35 cellular contexts compared by ENCODE assay signal in genomic region chr2:176166260-176166659, GRCh38. TPM values are rescaled to one million over a fixed set of nuclear protein-coding genes. Genes with fewer than 3 reads are reported as not detected.
"Had no signal": no experiment of that assay in that cellular context is flagged by ENCODE, and none has a peak within 500 bp of the region (broad histone marks: within the 10 kb centered on the region; RNA-seq: fewer than 3 reads in every experiment).

No MANE protein-coding gene starts in this region.

- DNase-seq: activated CD4-positive, alpha-beta memory T cell treated with anti-CD3 and anti-CD28 coated beads for 36 hours; activated CD4-positive, alpha-beta T cell treated with anti-CD3 and anti-CD28 coated beads for 36 hours; activated CD4-positive, alpha-beta T cell treated with anti-CD3 and anti-CD28 coated beads, Interleukin-2, amount 10 ng/mL, durations not matched to agents 24 days and 14 days; activated CD4-positive, CD25-positive, alpha-beta regulatory T cell; activated CD4-positive, CD25-positive, alpha-beta regulatory T cell treated with anti-CD3 and anti-CD28 coated beads, Interleukin-2, amount 50 U/mL, for 72 hours; activated CD8-positive, alpha-beta memory T cell treated with anti-CD3 and anti-CD28 coated beads, Interleukin-2, amount 50 U/mL, for 48 hours; activated CD8-positive, alpha-beta T cell treated with anti-CD3 and anti-CD28 coated beads, Interleukin-2, amount 10 ng/mL, durations not matched to agents 7 days and 5 days; activated gamma-delta T cell; activated naive CD4-positive, alpha-beta T cell; activated naive CD4-positive, alpha-beta T cell treated with anti-CD3 and anti-CD28 coated beads, Interleukin-2, amount 10 ng/mL, durations not matched to agents 7 days and 5 days; activated naive CD8-positive, alpha-beta T cell treated with anti-CD3 and anti-CD28 coated beads, Interleukin-2, amount 10 ng/mL, durations not matched to agents 7 days and 5 days; activated T-cell treated with anti-CD3 and anti-CD28 coated beads for 4 hours; activated T-cell treated with anti-CD3 and anti-CD28 coated beads, Interleukin-2, amount 50 U/mL, for 24 hours; activated T-cell treated with anti-CD3 and anti-CD28 coated beads, Interleukin-2, amount 50 U/mL, for 72 hours; brain microvascular endothelial cell; dorsolateral prefrontal cortex; effector memory CD4-positive, alpha-beta T cell; endodermal cell; foreskin melanocyte; SW 1271; T-helper 1 cell; T-helper 17 cell; T1000 had no signal

- H3K4me1 Mint-ChIP-seq: activated CD4-positive, alpha-beta T cell treated with anti-CD3 and anti-CD28 coated beads, Interleukin-2, amount 10 ng/mL, durations not matched to agents 24 days and 14 days; activated naive CD4-positive, alpha-beta T cell treated with anti-CD3 and anti-CD28 coated beads, Interleukin-2, amount 10 ng/mL, durations not matched to agents 7 days and 5 days; T-helper 17 cell had no signal

- H3K9me3 Mint-ChIP-seq: activated CD4-positive, alpha-beta memory T cell treated with anti-CD3 and anti-CD28 coated beads for 36 hours; activated T-cell treated with anti-CD3 and anti-CD28 coated beads, Interleukin-2, amount 50 U/mL, for 24 hours; activated T-cell treated with anti-CD3 and anti-CD28 coated beads, Interleukin-2, amount 50 U/mL, for 72 hours; central memory CD8-positive, alpha-beta T cell; dendritic cell treated with granulocyte-macrophage colony-stimulating factor and Interleukin-4, amounts not matched to agents 40 ng/mL and 50 ng/mL, for 4 days; endodermal cell had no signal

- H3K27ac ChIP-seq: ascending aorta, brain microvascular endothelial cell, coronary artery, dorsolateral prefrontal cortex, gastroesophageal sphincter had no signal

- H3K4me3 ChIP-seq: ascending aorta, coronary artery, dorsolateral prefrontal cortex, gastroesophageal sphincter had no signal

- H3K4me3 Mint-ChIP-seq: activated CD4-positive, alpha-beta memory T cell treated with anti-CD3 and anti-CD28 coated beads for 36 hours; activated CD4-positive, alpha-beta T cell treated with anti-CD3 and anti-CD28 coated beads for 36 hours; activated CD4-positive, alpha-beta T cell treated with anti-CD3 and anti-CD28 coated beads, Interleukin-2, amount 10 ng/mL, durations not matched to agents 24 days and 14 days; activated CD8-positive, alpha-beta T cell treated with anti-CD3 and anti-CD28 coated beads, Interleukin-2, amount 10 ng/mL, durations not matched to agents 7 days and 5 days; activated naive CD4-positive, alpha-beta T cell treated with anti-CD3 and anti-CD28 coated beads, Interleukin-2, amount 10 ng/mL, durations not matched to agents 7 days and 5 days; activated naive CD8-positive, alpha-beta T cell treated with anti-CD3 and anti-CD28 coated beads, Interleukin-2, amount 10 ng/mL, durations not matched to agents 7 days and 5 days; activated T-cell treated with anti-CD3 and anti-CD28 coated beads, Interleukin-2, amount 50 U/mL, for 24 hours; activated T-cell treated with anti-CD3 and anti-CD28 coated beads, Interleukin-2, amount 50 U/mL, for 72 hours; central memory CD8-positive, alpha-beta T cell; dendritic cell treated with granulocyte-macrophage colony-stimulating factor and Interleukin-4, amounts not matched to agents 40 ng/mL and 50 ng/mL, for 4 days; endodermal cell; T-helper 17 cell; T-helper 2 cell treated with Interferon-gamma antibody and Interleukin-4, amounts not matched to agents 5 μg/mL and 100 μg/mL, for 36 hours had no signal

- H3K27me3 ChIP-seq: ascending aorta had no signal

- ATAC-seq: activated CD4-positive, alpha-beta T cell treated with anti-CD3 and anti-CD28 coated beads for 36 hours; activated CD8-positive, alpha-beta T cell treated with anti-CD3 and anti-CD28 coated beads, Interleukin-2, amount 10 ng/mL, durations not matched to agents 7 days and 5 days; activated naive CD4-positive, alpha-beta T cell treated with anti-CD3 and anti-CD28 coated beads, Interleukin-2, amount 50 U/mL, for 72 hours; activated T-cell treated with anti-CD3 and anti-CD28 coated beads, Interleukin-2, amount 50 U/mL, for 72 hours; esophagus mucosa; gastroesophageal sphincter; T-helper 17 cell had no signal

- H3K27ac Mint-ChIP-seq: activated CD4-positive, alpha-beta memory T cell treated with anti-CD3 and anti-CD28 coated beads for 36 hours; activated CD4-positive, alpha-beta T cell treated with anti-CD3 and anti-CD28 coated beads for 36 hours; activated CD4-positive, alpha-beta T cell treated with anti-CD3 and anti-CD28 coated beads, Interleukin-2, amount 10 ng/mL, durations not matched to agents 24 days and 14 days; activated CD8-positive, alpha-beta T cell treated with anti-CD3 and anti-CD28 coated beads, Interleukin-2, amount 10 ng/mL, durations not matched to agents 7 days and 5 days; activated naive CD4-positive, alpha-beta T cell treated with anti-CD3 and anti-CD28 coated beads, Interleukin-2, amount 10 ng/mL, durations not matched to agents 7 days and 5 days; activated naive CD4-positive, alpha-beta T cell treated with anti-CD3 and anti-CD28 coated beads, Interleukin-2, amount 50 U/mL, for 72 hours; activated naive CD8-positive, alpha-beta T cell treated with anti-CD3 and anti-CD28 coated beads, Interleukin-2, amount 10 ng/mL, durations not matched to agents 7 days and 5 days; activated T-cell treated with anti-CD3 and anti-CD28 coated beads, Interleukin-2, amount 50 U/mL, for 24 hours; dendritic cell treated with granulocyte-macrophage colony-stimulating factor and Interleukin-4, amounts not matched to agents 40 ng/mL and 50 ng/mL, for 4 days; endodermal cell; T-helper 2 cell treated with Interferon-gamma antibody and Interleukin-4, amounts not matched to agents 5 μg/mL and 100 μg/mL, for 36 hours had no signal

- H3K36me3 ChIP-seq: ascending aorta, brain microvascular endothelial cell, gastroesophageal sphincter had no signal

- H3K9me3 ChIP-seq: ascending aorta had no signal

RNA-seq across cellular contexts. Expression of gene HOXD3, which starts 9.2 kb away (rescaled TPM):
- total RNA-seq: activated CD4-positive, alpha-beta memory T cell treated with anti-CD3 and anti-CD28 coated beads for 36 hours; activated CD4-positive, alpha-beta T cell treated with anti-CD3 and anti-CD28 coated beads for 36 hours; activated CD4-positive, alpha-beta T cell treated with anti-CD3 and anti-CD28 coated beads, Interleukin-2, amount 10 ng/mL, durations not matched to agents 24 days and 14 days; activated CD8-positive, alpha-beta memory T cell treated with anti-CD3 and anti-CD28 coated beads for 36 hours; activated CD8-positive, alpha-beta T cell treated with anti-CD3 and anti-CD28 coated beads, Interleukin-2, amount 10 ng/mL, durations not matched to agents 7 days and 5 days; activated naive CD4-positive, alpha-beta T cell treated with anti-CD3 and anti-CD28 coated beads, Interleukin-2, amount 50 U/mL, for 72 hours; activated naive CD8-positive, alpha-beta T cell treated with anti-CD3 and anti-CD28 coated beads, Interleukin-2, amount 10 ng/mL, durations not matched to agents 7 days and 5 days; activated T-cell treated with anti-CD3 and anti-CD28 coated beads, Interleukin-2, amount 50 U/mL, for 72 hours; bronchial epithelial cell; cerebellum; endodermal cell; T-helper 17 cell had no signal

RNA-seq across cellular contexts. Expression of gene HOXD4, which starts 14.9 kb away (rescaled TPM):
- total RNA-seq: activated CD4-positive, alpha-beta memory T cell treated with anti-CD3 and anti-CD28 coated beads for 36 hours; activated CD4-positive, alpha-beta T cell treated with anti-CD3 and anti-CD28 coated beads for 36 hours; activated CD4-positive, alpha-beta T cell treated with anti-CD3 and anti-CD28 coated beads, Interleukin-2, amount 10 ng/mL, durations not matched to agents 24 days and 14 days; activated CD8-positive, alpha-beta memory T cell treated with anti-CD3 and anti-CD28 coated beads for 36 hours; activated CD8-positive, alpha-beta T cell treated with anti-CD3 and anti-CD28 coated beads, Interleukin-2, amount 10 ng/mL, durations not matched to agents 7 days and 5 days; activated naive CD4-positive, alpha-beta T cell treated with anti-CD3 and anti-CD28 coated beads, Interleukin-2, amount 50 U/mL, for 72 hours; activated naive CD8-positive, alpha-beta T cell treated with anti-CD3 and anti-CD28 coated beads, Interleukin-2, amount 10 ng/mL, durations not matched to agents 7 days and 5 days; activated T-cell treated with anti-CD3 and anti-CD28 coated beads, Interleukin-2, amount 50 U/mL, for 72 hours; bronchial epithelial cell; cerebellum; dorsolateral prefrontal cortex; endodermal cell; T-helper 17 cell had no signal

RNA-seq across cellular contexts. Expression of gene HOXD1, which starts 22.2 kb away (rescaled TPM):
- total RNA-seq: activated CD4-positive, alpha-beta memory T cell treated with anti-CD3 and anti-CD28 coated beads for 36 hours; activated CD4-positive, alpha-beta T cell treated with anti-CD3 and anti-CD28 coated beads for 36 hours; activated CD4-positive, alpha-beta T cell treated with anti-CD3 and anti-CD28 coated beads, Interleukin-2, amount 10 ng/mL, durations not matched to agents 24 days and 14 days; activated CD8-positive, alpha-beta memory T cell treated with anti-CD3 and anti-CD28 coated beads for 36 hours; activated CD8-positive, alpha-beta T cell treated with anti-CD3 and anti-CD28 coated beads, Interleukin-2, amount 10 ng/mL, durations not matched to agents 7 days and 5 days; activated naive CD4-positive, alpha-beta T cell treated with anti-CD3 and anti-CD28 coated beads, Interleukin-2, amount 50 U/mL, for 72 hours; activated naive CD8-positive, alpha-beta T cell treated with anti-CD3 and anti-CD28 coated beads, Interleukin-2, amount 10 ng/mL, durations not matched to agents 7 days and 5 days; activated T-cell treated with anti-CD3 and anti-CD28 coated beads, Interleukin-2, amount 50 U/mL, for 72 hours; bronchial epithelial cell; cerebellum; T-helper 17 cell had no signal

RNA-seq across cellular contexts. Expression of gene HOXD8, which starts 36.8 kb away (rescaled TPM):
- total RNA-seq: activated CD4-positive, alpha-beta memory T cell treated with anti-CD3 and anti-CD28 coated beads for 36 hours; activated CD4-positive, alpha-beta T cell treated with anti-CD3 and anti-CD28 coated beads for 36 hours; activated CD4-positive, alpha-beta T cell treated with anti-CD3 and anti-CD28 coated beads, Interleukin-2, amount 10 ng/mL, durations not matched to agents 24 days and 14 days; activated CD8-positive, alpha-beta memory T cell treated with anti-CD3 and anti-CD28 coated beads for 36 hours; activated CD8-positive, alpha-beta T cell treated with anti-CD3 and anti-CD28 coated beads, Interleukin-2, amount 10 ng/mL, durations not matched to agents 7 days and 5 days; activated naive CD4-positive, alpha-beta T cell treated with anti-CD3 and anti-CD28 coated beads, Interleukin-2, amount 50 U/mL, for 72 hours; activated naive CD8-positive, alpha-beta T cell treated with anti-CD3 and anti-CD28 coated beads, Interleukin-2, amount 10 ng/mL, durations not matched to agents 7 days and 5 days; activated T-cell treated with anti-CD3 and anti-CD28 coated beads, Interleukin-2, amount 50 U/mL, for 72 hours; bronchial epithelial cell; cerebellum; dorsolateral prefrontal cortex; endodermal cell; T-helper 17 cell had no signal

RNA-seq across cellular contexts. Expression of gene HOXD9, which starts 43.7 kb away (rescaled TPM):
- total RNA-seq: activated CD4-positive, alpha-beta memory T cell treated with anti-CD3 and anti-CD28 coated beads for 36 hours; activated CD4-positive, alpha-beta T cell treated with anti-CD3 and anti-CD28 coated beads for 36 hours; activated CD4-positive, alpha-beta T cell treated with anti-CD3 and anti-CD28 coated beads, Interleukin-2, amount 10 ng/mL, durations not matched to agents 24 days and 14 days; activated CD8-positive, alpha-beta memory T cell treated with anti-CD3 and anti-CD28 coated beads for 36 hours; activated CD8-positive, alpha-beta T cell treated with anti-CD3 and anti-CD28 coated beads, Interleukin-2, amount 10 ng/mL, durations not matched to agents 7 days and 5 days; activated naive CD4-positive, alpha-beta T cell treated with anti-CD3 and anti-CD28 coated beads, Interleukin-2, amount 50 U/mL, for 72 hours; activated naive CD8-positive, alpha-beta T cell treated with anti-CD3 and anti-CD28 coated beads, Interleukin-2, amount 10 ng/mL, durations not matched to agents 7 days and 5 days; activated T-cell treated with anti-CD3 and anti-CD28 coated beads, Interleukin-2, amount 50 U/mL, for 72 hours; ascending aorta; bronchial epithelial cell; cardiac septum; cerebellum; endodermal cell; T-helper 17 cell had no signal
